In the genomic region with DNA sequence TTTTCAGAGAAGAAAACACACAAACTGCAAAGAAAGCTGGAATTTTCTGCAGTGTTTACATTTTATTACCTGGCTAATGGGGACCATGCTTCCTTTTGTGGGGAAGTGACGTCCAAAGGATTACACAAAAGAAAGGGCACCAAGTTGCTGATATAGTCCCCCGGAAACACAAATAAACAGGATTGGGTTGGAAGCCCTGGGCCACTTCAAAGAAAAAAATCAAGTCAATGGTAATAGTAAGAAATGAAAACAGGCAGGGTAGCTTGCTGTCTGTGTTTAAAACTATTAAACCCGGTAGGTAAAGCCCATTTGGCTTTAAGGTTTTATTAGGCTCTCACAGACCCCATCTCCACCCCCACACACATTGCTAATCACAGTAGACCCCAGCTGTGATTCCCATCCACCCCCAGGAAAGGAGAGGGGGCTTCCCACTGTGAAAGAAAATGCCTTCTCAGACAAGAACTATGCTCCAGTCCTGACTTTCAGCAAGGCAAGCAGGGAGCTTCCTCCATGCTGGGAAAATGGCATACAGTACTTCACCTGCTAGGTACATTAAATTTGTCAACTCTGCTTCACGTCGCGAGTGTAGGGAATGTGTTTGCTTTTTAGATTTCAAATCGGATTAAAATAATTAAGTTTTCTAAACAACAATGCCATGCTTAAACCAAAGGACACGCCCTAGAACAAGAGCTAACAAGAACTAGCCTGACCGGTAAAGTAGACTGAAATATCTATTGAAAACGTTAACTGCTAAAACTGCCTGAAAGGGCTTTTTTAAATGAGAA, we compare ENCODE assay signal across 8 cellular contexts. TPM values are rescaled to one million over a fixed set of nuclear protein-coding genes. Genes with fewer than 3 reads are reported as not detected.
DNase-seq lines count a peak whose midpoint lies in the region; TF ChIP-seq lines count a peak whose summit lies in the region.

No MANE protein-coding gene starts in this region.

- H3K9me3 ChIP-seq in SJCRH30 (replicated peaks), result no peaks in the 10 kb centered on the region
- H3K9me3 ChIP-seq in trophoblast cell (ENCODE audit: insufficient read depth, low read depth, low read length), result no peaks in the 10 kb centered on the region

- peaks cover 9% of the 10 kb centered on the region for H3K79me2 ChIP-seq in trophoblast cell (ENCODE audit: control insufficient read depth, insufficient read depth, low read length, poor library complexity)

- peak overlapping the region; percentile 57 for H3K4me2 ChIP-seq in trophoblast cell (ENCODE audit: low read length)

- H4K12ac ChIP-seq in trophoblast cell (ENCODE audit: low read depth, low read length), result no peak overlapping the region

- H3K14ac ChIP-seq in trophoblast cell (ENCODE audit: low read length), result peak overlapping the region; percentile 67

- DNase-seq in NCI-H510A treated with DMSO at 0.1 percent for 48 hours (lab: John Stamatoyannopoulos, UW), result peak; percentile 16
- DNase-seq in NCI-H510A (lab: John Stamatoyannopoulos, UW), result no peak
- peak in 1 of 2 experiments; percentile 17 for DNase-seq in SJCRH30
- no peak for DNase-seq in fibroblast of mammary gland (ENCODE audit: low read depth)
- peak in 1 of 2 donors; percentile 43 for DNase-seq in trophoblast cell
- no peak for DNase-seq in effector CD8-positive, alpha-beta T cell (lab: John Stamatoyannopoulos, UW)
- DNase-seq in nucleus accumbens (lab: John Stamatoyannopoulos, UW), result no peak
- DNase-seq in cortex of kidney (lab: John Stamatoyannopoulos, UW), result no peak

- H2AFZ ChIP-seq in trophoblast cell (ENCODE audit: insufficient read depth, low read length, poor library complexity), result no peak overlapping the region

- TF ChIP-seq CTCF in fibroblast of mammary gland (conservative IDR thresholded peaks at IDR 0.05; ENCODE audit: control insufficient read depth, insufficient read depth, low read depth, low read length), result no peak

- no peak overlapping the region for H3K27ac ChIP-seq in SJCRH30
- peak overlapping the region; percentile 54 for H3K27ac ChIP-seq in trophoblast cell (ENCODE audit: low read depth, low read length)

- peak overlapping the region; percentile 93 for H3K9ac ChIP-seq in trophoblast cell (ENCODE audit: low read length)

- H3K4me1 ChIP-seq in SJCRH30, result 0 out of 2 replicates have a peak, but pooled peaks cover 2% of the 10 kb centered on the region
- H3K4me1 ChIP-seq in trophoblast cell (ENCODE audit: control insufficient read depth in 1 of 2, insufficient read depth in 2 of 2, low read length in 2 of 2), result peaks cover 0 to 10% of the 10 kb centered on the region in 2 experiments

- H4K91ac ChIP-seq in trophoblast cell (ENCODE audit: low read depth, low read length), result peak overlapping the region; percentile 66

- H3K4me3 ChIP-seq in SJCRH30 (peak overlapping the region; percentile 92), fibroblast of mammary gland (ENCODE audit: control insufficient read depth, low read depth, low read length) (peak overlapping the region; percentile 70), trophoblast cell (ENCODE audit: low read depth, low read length) (peak overlapping the region; percentile 47)

- H2BK5ac ChIP-seq in trophoblast cell (ENCODE audit: low read depth, low read length, poor library complexity), result no peak overlapping the region

- peak overlapping the region; percentile 80 for H4K8ac ChIP-seq in trophoblast cell (ENCODE audit: low read depth, low read length)

- H3K18ac ChIP-seq in trophoblast cell (ENCODE audit: low read length), result peak overlapping the region; percentile 75

- H3K23ac ChIP-seq in trophoblast cell (ENCODE audit: low read length), result no peak overlapping the region

- no peaks in the 10 kb centered on the region for H3K36me3 ChIP-seq in SJCRH30
- no peaks in the 10 kb centered on the region for H3K36me3 ChIP-seq in trophoblast cell (ENCODE audit: control insufficient read depth in 1 of 2, insufficient read depth in 2 of 2, low read length in 2 of 2)

- peak overlapping the region; percentile 69 for H2BK12ac ChIP-seq in trophoblast cell (ENCODE audit: low read length)

- H3K27me3 ChIP-seq in SJCRH30, result no peaks in the 10 kb centered on the region
- no peaks in the 10 kb centered on the region for H3K27me3 ChIP-seq in trophoblast cell (ENCODE audit: insufficient read depth, low read length)

- WGBS in trophoblast cell (ENCODE audit: extremely low coverage, insufficient coverage, insufficient read length), result no CpG with 5 or more reads among the region's 10 CpGs

- peak overlapping the region; percentile 75 for H2BK120ac ChIP-seq in trophoblast cell (ENCODE audit: insufficient read depth, low read length, poor library complexity)

- peak overlapping the region; percentile 59 for H2AK5ac ChIP-seq in trophoblast cell (ENCODE audit: low read length)

- peaks cover 12% of the 10 kb centered on the region for H3K79me1 ChIP-seq in trophoblast cell (ENCODE audit: low read length)

- peak overlapping the region; percentile 95 for H3K4ac ChIP-seq in trophoblast cell (ENCODE audit: low read depth, low read length)

RNA-seq across cellular contexts. Expression of a gene that starts 1.1 kb away (rescaled TPM):
- 5.4 and 5.7 TPM in 2 replicates for total RNA-seq in SJCRH30 (2014; rRNA removed; shearing (Covaris generic))
- 123 and 131 TPM in 2 replicates for polyA plus RNA-seq in trophoblast cell (2013)

RNA-seq across cellular contexts. Expression of a gene that starts 55.7 kb away (rescaled TPM):
- total RNA-seq in SJCRH30 (2014; rRNA removed; shearing (Covaris generic)), result 8.8 and 9.3 TPM in 2 replicates
- 0.12 TPM in 2 replicates for polyA plus RNA-seq in trophoblast cell (2013)
